14 cellular contexts compared by ENCODE assay signal in the genomic region with DNA sequence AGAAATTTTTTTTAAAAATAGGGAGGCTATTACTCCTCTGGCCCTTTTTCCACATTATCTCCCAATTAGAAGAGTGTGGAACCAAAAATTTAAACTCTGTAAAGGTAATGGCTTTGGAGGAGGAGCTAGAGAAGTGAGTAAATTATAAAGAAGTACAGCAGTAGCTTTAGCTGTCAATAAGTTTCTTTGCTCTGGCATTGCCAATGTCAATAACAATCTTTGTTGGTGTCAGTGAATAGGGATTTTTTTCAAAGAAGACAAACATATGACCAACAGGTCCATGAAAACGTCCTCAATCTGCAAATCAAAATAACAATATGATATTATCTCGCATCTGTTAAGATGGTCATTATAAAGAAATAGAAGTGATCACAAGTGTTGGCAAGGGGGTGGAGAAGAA.
DNase-seq lines count a peak whose midpoint lies in the region; ATAC-seq, FAIRE-seq and TF ChIP-seq lines count a peak whose summit lies in the region.
"Had no signal": no experiment of that assay in that cellular context is flagged by ENCODE, and none has a peak within 500 bp of the region (broad histone marks: within the 10 kb centered on the region; RNA-seq: fewer than 3 reads in every experiment).

No MANE protein-coding gene starts in this region.

- H3K4me1 Mint-ChIP-seq in GM23338 (peaks cover 13% of the 10 kb centered on the region), immature natural killer cell (no peaks in the 10 kb centered on the region)

- no peak for FAIRE-seq in H1 (lab: Jason Lieb, UNC)
- FAIRE-seq: A204.1 had no signal

- H3F3A ChIP-seq in GM23338 (replicated peaks; ENCODE audit: low read depth) (no peaks in the 10 kb centered on the region), smooth muscle cell (ENCODE audit: low read depth) (no peaks in the 10 kb centered on the region)

- H3K4me1 ChIP-seq in GM23338 (ENCODE audit: insufficient read depth) = no peaks in the 10 kb centered on the region
- H3K4me1 ChIP-seq in H1 (replicated peaks in 1 of 4; ENCODE audit: control insufficient read depth in 3 of 4, insufficient read depth in 4 of 4, low read length in 3 of 4) = peaks cover 0 to 2% (median under 1%) of the 10 kb centered on the region in 4 experiments; a peak in 2 of 7 replicates
- peaks cover 0 to 24% (median 2%) of the 10 kb centered on the region in 4 donors for H3K4me1 ChIP-seq in right lobe of liver
- H3K4me1 ChIP-seq in smooth muscle cell (ENCODE audit: low read depth) = no peaks in the 10 kb centered on the region
- H3K4me1 ChIP-seq: BE2C had no signal

- peak overlapping the region; percentile 75 for H2AFZ ChIP-seq in GM23338
- H2AFZ ChIP-seq in H1 (ENCODE audit: low read length) = peak overlapping the region; percentile 77; the same call in 1 of the 2 replicates
- peak overlapping the region; percentile 47 for H2AFZ ChIP-seq in smooth muscle cell (ENCODE audit: low read depth)

- H3K36me3 ChIP-seq in GM23338 (ENCODE audit: insufficient read depth) (no peaks in the 10 kb centered on the region), H1 (ENCODE audit: control insufficient read depth in 2 of 4, insufficient read depth in 4 of 4, low read length in 3 of 4) (0 out of 8 replicates have a peak, but pooled peaks cover 0 to 3% (median 1%) of the 10 kb centered on the region in 4 experiments), right lobe of liver (no peaks in the 10 kb centered on the region), smooth muscle cell (ENCODE audit: low read depth) (no peaks in the 10 kb centered on the region)
- H3K36me3 ChIP-seq: BE2C had no signal

- H3K9me2 ChIP-seq in GM23338 (ENCODE audit: insufficient read depth) = no peaks in the 10 kb centered on the region

- DNase-seq in GM23338 (ENCODE audit: low spot score) (no peak), H1 (ENCODE audit: low read depth in 1 of 2, low spot score in 2 of 2) (no peak), right lobe of liver (no peak), smooth muscle cell (lab: John Stamatoyannopoulos, UW; ENCODE audit: unreplicated experiment) (no peak), immature natural killer cell (no peak)
- DNase-seq: BE2C; CD8-positive, alpha-beta T cell; COR-L47; H7; IMR-90 had no signal

- H3K23me2 ChIP-seq in H1 (ENCODE audit: low read depth, low read length) = no peaks in the 10 kb centered on the region

- no peak for TF ChIP-seq RAD21 in H1 (IDR thresholded peaks at IDR 0.05 in 1 of 2, conservative IDR thresholded peaks at IDR 0.05 in 1 of 2; ENCODE audit: low read depth in 2 of 2, low read length in 2 of 2)

- H3K9me3 Mint-ChIP-seq in GM23338 (peaks cover 15% of the 10 kb centered on the region), immature natural killer cell (peaks cover 0 to 36% (median 15%) of the 10 kb centered on the region in 6 donors)

- H3K27ac Mint-ChIP-seq in GM23338 = no peak overlapping the region
- H3K27ac Mint-ChIP-seq in immature natural killer cell = no peak overlapping the region
- H3K27ac Mint-ChIP-seq: CD8-positive, alpha-beta T cell had no signal

- H4K20me1 ChIP-seq in GM23338 (replicated peaks; ENCODE audit: insufficient read depth) (no peaks in the 10 kb centered on the region), H1 (replicated peaks in 1 of 2; ENCODE audit: control insufficient read depth in 1 of 2, insufficient read depth in 2 of 2, low read length in 2 of 2) (no peaks in the 10 kb centered on the region), smooth muscle cell (ENCODE audit: low read depth) (no peaks in the 10 kb centered on the region)

- no peak overlapping the region for H3K27ac ChIP-seq in GM23338 (ENCODE audit: low read depth)
- no peak overlapping the region for H3K27ac ChIP-seq in H1 (ENCODE audit: low read depth, low read length)
- H3K27ac ChIP-seq in right lobe of liver = peak overlapping the region in 2 of 3 donors; percentile 4 to 24
- H3K27ac ChIP-seq in smooth muscle cell (ENCODE audit: low read depth) = no peak overlapping the region

- no peak overlapping the region for H2BK5ac ChIP-seq in H1 (ENCODE audit: low read depth, low read length)

- H3K27me3 ChIP-seq in GM23338 (ENCODE audit: insufficient read depth) (no peaks in the 10 kb centered on the region), H1 (replicated peaks in 1 of 4; ENCODE audit: control insufficient read depth in 3 of 4, extremely low read depth in 1 of 4, insufficient read depth in 3 of 4, low read length in 3 of 4) (no peaks in the 10 kb centered on the region), right lobe of liver (no peaks in the 10 kb centered on the region), smooth muscle cell (ENCODE audit: low read depth) (no peaks in the 10 kb centered on the region)
- H3K27me3 ChIP-seq: BE2C had no signal

- no peak overlapping the region for H3K56ac ChIP-seq in H1 (replicated peaks; ENCODE audit: insufficient read length, low read depth, low read length)

- TF ChIP-seq EP300 in H1 (IDR thresholded peaks at IDR 0.05; ENCODE audit: borderline replicate concordance in 1 of 2, low read depth in 2 of 2, low read length in 2 of 2) = no peak

- H3K9me3 ChIP-seq in H1 (ENCODE audit: insufficient read depth in 2 of 2, low read depth in 1 of 2, low read length in 1 of 2) (no peaks in the 10 kb centered on the region; a peak in 1 of 4 replicates), right lobe of liver (no peaks in the 10 kb centered on the region), smooth muscle cell (replicated peaks; ENCODE audit: low read depth) (no peaks in the 10 kb centered on the region)
- H3K9me3 ChIP-seq: BE2C had no signal

- no peak for TF ChIP-seq CTCF in GM23338 (conservative IDR thresholded peaks at IDR 0.05; ENCODE audit: low read depth in 2 of 2)
- no peak for TF ChIP-seq CTCF in H1 (IDR thresholded peaks at IDR 0.05; ENCODE audit: control extremely low read depth in 1 of 3, insufficient read depth in 1 of 3, low read depth in 1 of 3, low read length in 3 of 3)
- no peak for TF ChIP-seq CTCF in right lobe of liver (IDR thresholded peaks at IDR 0.05)
- TF ChIP-seq CTCF in smooth muscle cell (IDR thresholded peaks at IDR 0.05; ENCODE audit: borderline replicate concordance, insufficient read depth, poor library complexity, severe bottlenecking) = no peak

- H3K4ac ChIP-seq in H1 (replicated peaks; ENCODE audit: insufficient read length, low read depth, low read length) = no peak overlapping the region

- H4K91ac ChIP-seq in H1 (replicated peaks; ENCODE audit: insufficient read length, low read length) = no peak overlapping the region

- intact Hi-C loops in right lobe of liver (cut with DNase I) = no loop called here

- H2BK20ac ChIP-seq in H1 (ENCODE audit: low read length) = no peak overlapping the region

- H2BK12ac ChIP-seq in H1 (ENCODE audit: low read depth, low read length) = no peak overlapping the region

- H3K79me1 ChIP-seq in H1 (ENCODE audit: low read depth, low read length) = no peaks in the 10 kb centered on the region

- no peaks in the 10 kb centered on the region for H3K27me3 Mint-ChIP-seq in GM23338 (ENCODE audit: insufficient read depth, low read depth, poor library complexity)
- peaks cover 0 to 2% (median 0%) of the 10 kb centered on the region in 3 donors for H3K27me3 Mint-ChIP-seq in immature natural killer cell (ENCODE audit: low read depth in 3 of 3)

- H2BK120ac ChIP-seq in H1 (replicated peaks; ENCODE audit: low read depth, low read length) = no peak overlapping the region

- no peak overlapping the region for H4K5ac ChIP-seq in H1 (ENCODE audit: insufficient read length, low read depth, low read length)

- H2AK5ac ChIP-seq in H1 (ENCODE audit: low read depth, low read length) = no peak overlapping the region

- no peak overlapping the region for H3K4me3 Mint-ChIP-seq in GM23338
- H3K4me3 Mint-ChIP-seq in immature natural killer cell = no peak overlapping the region
- H3K4me3 Mint-ChIP-seq: CD14-positive monocyte; CD8-positive, alpha-beta T cell had no signal

- CTCF ChIA-PET in H1 (lab: Charles Lee; ENCODE audit: partially characterized antibody) = interaction anchor here (0.6 kb wide), 1 partner anchor 9 kb away, joined by 3 read pairs; no protein-coding TSS in a partner anchor

- ATAC-seq in GM23338 (no peak), right lobe of liver (peak; percentile 84 to 96 (median 90)), HG03571 (IDR thresholded peaks at IDR 0.05; ENCODE audit: unreplicated experiment) (no peak), GM19397 (IDR thresholded peaks at IDR 0.05; ENCODE audit: unreplicated experiment) (no peak)
- ATAC-seq: CD8-positive, alpha-beta T cell had no signal

- H3K36me3 Mint-ChIP-seq in GM23338 (ENCODE audit: low read depth) (peaks cover 13% of the 10 kb centered on the region), immature natural killer cell (peaks cover 0 to 2% (median 0%) of the 10 kb centered on the region in 3 donors)
- H3K36me3 Mint-ChIP-seq: CD14-positive monocyte; CD8-positive, alpha-beta T cell had no signal

- TF ChIP-seq POLR2A in H1 (IDR thresholded peaks at IDR 0.05; ENCODE audit: control extremely low read depth in 1 of 2, low read depth in 2 of 2, low read length in 2 of 2) = no peak
- no peak for TF ChIP-seq POLR2A in right lobe of liver (IDR thresholded peaks at IDR 0.05)

- H3K79me2 ChIP-seq in GM23338 (replicated peaks; ENCODE audit: insufficient read depth) (no peaks in the 10 kb centered on the region), H1 (ENCODE audit: control insufficient read depth in 1 of 2, insufficient read depth in 2 of 2, low read length in 2 of 2) (no peaks in the 10 kb centered on the region), smooth muscle cell (ENCODE audit: low read depth) (no peaks in the 10 kb centered on the region)

- H3K18ac ChIP-seq in H1 (ENCODE audit: extremely low read depth, low read length) = no peak overlapping the region

- POLR2A ChIA-PET in H1 (lab: Charles Lee; ENCODE audit: partially characterized antibody) = no interaction called here

- no peak overlapping the region for H3K4me2 ChIP-seq in GM23338
- H3K4me2 ChIP-seq in H1 (ENCODE audit: insufficient read depth in 1 of 2, low read depth in 2 of 2, low read length in 2 of 2) = no peak overlapping the region
- no peak overlapping the region for H3K4me2 ChIP-seq in smooth muscle cell

- H4K8ac ChIP-seq in H1 (ENCODE audit: extremely low read depth, insufficient read depth, low read length) = no peak overlapping the region

- H3K4me3 ChIP-seq in GM23338 (no peak overlapping the region), H1 (ENCODE audit: extremely low read depth in 1 of 4, insufficient read depth in 2 of 4, low read depth in 3 of 4, low read length in 4 of 4) (no peak overlapping the region), right lobe of liver (no peak overlapping the region), smooth muscle cell (no peak overlapping the region)

- no peak overlapping the region for H2BK15ac ChIP-seq in H1 (ENCODE audit: low read length)

- WGBS in H1 (ENCODE audit: extremely low coverage in 1 of 2, insufficient coverage in 1 of 2, insufficient read length in 1 of 2, insufficient replicate concordance in 2 of 2, low coverage in 1 of 2, low lambda C conversion rate in 2 of 2, missing lambda C conversion rate in 1 of 2), 2 experiments = 67% methylated on average over 2 of the region's 2 CpGs; no CpG with 5 or more reads in 1 of the 2 experiments
- 33% methylated on average over 2 of the region's 2 CpGs for whole genome bisulfite sequencing in right lobe of liver (ENCODE audit: insufficient coverage, low coverage, low lambda C conversion rate, missing lambda C conversion rate)
- 53% methylated on average over 2 of the region's 2 CpGs for WGBS in smooth muscle cell (ENCODE audit: low lambda C conversion rate)

- no peak overlapping the region for H3K23ac ChIP-seq in H1 (ENCODE audit: insufficient read length)

- no peak overlapping the region for H3K9ac ChIP-seq in H1 (replicated peaks in 1 of 4; ENCODE audit: extremely low read depth in 1 of 4, low read depth in 3 of 4, low read length in 3 of 4)
- H3K9ac ChIP-seq in smooth muscle cell (ENCODE audit: low read depth) = no peak overlapping the region

- no peak overlapping the region for H3K14ac ChIP-seq in H1 (ENCODE audit: insufficient read length)

Comparison
In these comparisons a context has a peak if more than half of its experiments do, and no peak if none do; other contexts are left out.
1. ATAC-seq: peak in right lobe of liver (4 of 4); none in GM23338 (single experiment), HG03571 (single experiment) and GM19397 (single experiment).
2. H3K27ac ChIP-seq: peak in right lobe of liver (2 of 3); none in GM23338 (single experiment), H1 (single experiment) and smooth muscle cell (single experiment).
3. Peak in every context shown above with its lines, with median percentiles within 50 percentile points of each other: H2AFZ ChIP-seq.